14 cellular contexts compared by ENCODE assay signal in genomic region chr15:33243869-33244268, GRCh38. TPM values are rescaled to one million over a fixed set of nuclear protein-coding genes. Genes with fewer than 3 reads are reported as not detected.
DNase-seq lines count a peak whose midpoint lies in the region; ATAC-seq and TF ChIP-seq lines count a peak whose summit lies in the region.
"Had no signal": no experiment of that assay in that cellular context is flagged by ENCODE, and none has a peak within 500 bp of the region (broad histone marks: within the 10 kb centered on the region; RNA-seq: fewer than 3 reads in every experiment).

No MANE protein-coding gene starts in this region.

- H3K4ac ChIP-seq in mesendoderm (ENCODE audit: low read depth, low read length): no peak overlapping the region

- intact Hi-C loops in left colon (cut with DNase I, micrococcal nuclease): no loop called here

- H3K4me2 ChIP-seq in mesendoderm (ENCODE audit: low read length): no peak overlapping the region

- TF ChIP-seq CTCF in brain microvascular endothelial cell (IDR thresholded peaks at IDR 0.05; ENCODE audit: low read depth, low read length, missing control alignments): no peak

- H2BK120ac ChIP-seq in mesendoderm (ENCODE audit: low read depth, low read length): no peak overlapping the region

- peak overlapping the region; percentile 44 for H3K18ac ChIP-seq in mesendoderm (ENCODE audit: low read length)

- no CpG with 5 or more reads among the region's 1 CpG for WGBS in mesendoderm (ENCODE audit: extremely low coverage, insufficient coverage, low lambda C conversion rate)

- H2AK5ac ChIP-seq in mesendoderm (ENCODE audit: low read length): no peak overlapping the region

- no peaks in the 10 kb centered on the region for H3K79me1 ChIP-seq in mesendoderm (ENCODE audit: low read length)

- peak overlapping the region; percentile 56 for H3K56ac ChIP-seq in mesendoderm (ENCODE audit: low read length)

- no peak overlapping the region for H2BK5ac ChIP-seq in mesendoderm (ENCODE audit: low read length)

- H4K8ac ChIP-seq in mesendoderm (ENCODE audit: low read depth, low read length): no peak overlapping the region

- ATAC-seq in left colon: no peak

- no peaks in the 10 kb centered on the region for H3K36me3 ChIP-seq in brain microvascular endothelial cell (replicated peaks)
- H3K36me3 ChIP-seq in mesendoderm (ENCODE audit: control insufficient read depth, insufficient read depth, low read length): no peaks in the 10 kb centered on the region
- H3K36me3 ChIP-seq: right atrium auricular region, tibial artery had no signal

- in situ Hi-C loops in brain microvascular endothelial cell (cut with HindIII; ENCODE audit: low pct_ligation_motif_present, low sequenced_read_pairs): loop anchor here (25.0 kb wide), 1 partner anchor 468 kb away; no protein-coding TSS in a partner anchor

- H4K5ac ChIP-seq in mesendoderm (ENCODE audit: low read length): no peak overlapping the region

- H3K27me3 ChIP-seq in brain microvascular endothelial cell (replicated peaks) (no peaks in the 10 kb centered on the region), mesendoderm (ENCODE audit: insufficient read depth, low read length, poor library complexity) (no peaks in the 10 kb centered on the region)
- H3K27me3 ChIP-seq: right atrium auricular region, tibial artery had no signal

- DNase-seq in EL: peak; percentile 78
- peak; percentile 12 for DNase-seq in NCI-H460 (ENCODE audit: extremely low read depth, low read depth)
- peak; percentile 93 for DNase-seq in brain microvascular endothelial cell
- DNase-seq in mesendoderm: peak; percentile 48
- no peak for DNase-seq in DMS 273 treated with DMSO at 0.1 percent for 48 hours (lab: John Stamatoyannopoulos, UW)
- DNase-seq in left colon: no peak
- DNase-seq in NCI-H524 treated with DMSO at 0.1 percent for 48 hours (lab: John Stamatoyannopoulos, UW): no peak
- DNase-seq in central memory CD4-positive, alpha-beta T cell: no peak
- DNase-seq: activated effector memory CD4-positive, alpha-beta T cell treated with Interleukin-2 at 50 U/mL for 16 hours; dermis blood vessel endothelial cell; hypothalamus; RPMI8226; tibial artery had no signal

- no peak overlapping the region for H3K9ac ChIP-seq in mesendoderm (ENCODE audit: low read length)

- no peak overlapping the region for H3K4me3 ChIP-seq in brain microvascular endothelial cell (ENCODE audit: low read depth, low read length)
- no peak overlapping the region for H3K4me3 ChIP-seq in mesendoderm (ENCODE audit: low read length)
- H3K4me3 ChIP-seq: right atrium auricular region, tibial artery had no signal

- H3K4me1 ChIP-seq in mesendoderm (ENCODE audit: control insufficient read depth, low read depth, low read length): peaks cover 5% of the 10 kb centered on the region
- H3K4me1 ChIP-seq: right atrium auricular region, tibial artery had no signal

- no peak overlapping the region for H3K23ac ChIP-seq in mesendoderm (ENCODE audit: low read length)

- peak overlapping the region; percentile 77 for H3K27ac ChIP-seq in brain microvascular endothelial cell
- no peak overlapping the region for H3K27ac ChIP-seq in mesendoderm (ENCODE audit: low read depth, low read length)
- H3K27ac ChIP-seq: right atrium auricular region, tibial artery had no signal

- no peaks in the 10 kb centered on the region for H3K79me2 ChIP-seq in mesendoderm (ENCODE audit: control insufficient read depth, insufficient read depth, low read length)

- H2BK15ac ChIP-seq in mesendoderm (replicated peaks; ENCODE audit: low read depth): no peak overlapping the region

RNA-seq across cellular contexts. Expression of gene FMN1, which starts 49.4 kb away (rescaled TPM):
- total RNA-seq in NCI-H460 (2014; rRNA removed; shearing (Covaris generic)): 0.89 and 1.4 TPM in 2 replicates
- 1.7 TPM in 1 of 2 replicates, not detected in the other for polyA plus RNA-seq in NCI-H460 (2014; cell fraction: nucleus; rRNA removed)
- 1.7 TPM for polyA plus RNA-seq in mesendoderm (2013, experiment 1 of 2)
- polyA plus RNA-seq in mesendoderm (2013, experiment 2 of 2): 1.3 TPM
- 10 to 100 TPM; 36.2 to 48.3 TPM for total RNA-seq in left colon

Comparison
In these comparisons a context has a peak if more than half of its experiments do, and no peak if none do; other contexts are left out.
1. DNase-seq: peak in EL (single experiment), NCI-H460 (single experiment), brain microvascular endothelial cell (single experiment) and mesendoderm (single experiment); none in DMS 273 treated with DMSO at 0.1 percent for 48 hours (single experiment), left colon (0 of 2), NCI-H524 treated with DMSO at 0.1 percent for 48 hours (single experiment) and central memory CD4-positive, alpha-beta T cell (single experiment).
2. RNA of gene FMN1, which starts 49.4 kb away (total RNA-seq): 36.2 to 48.3 TPM in left colon; 0.89 to 1.4 TPM in NCI-H460; every median in the first group is over 10 times any median in the second.